29 cellular contexts compared by ENCODE assay signal in genomic region chrX:110791206-110791605, GRCh38. TPM values are rescaled to one million over a fixed set of nuclear protein-coding genes. Genes with fewer than 3 reads are reported as not detected.
"Had no signal": no experiment of that assay in that cellular context is flagged by ENCODE, and none has a peak within 500 bp of the region (broad histone marks: within the 10 kb centered on the region; RNA-seq: fewer than 3 reads in every experiment).

No MANE protein-coding gene starts in this region.

- H3K27me3 ChIP-seq: ovary, suprapubic skin, upper lobe of right lung had no signal

- H3K36me3 ChIP-seq: adrenal gland, gastrocnemius medialis, ovary, stomach, suprapubic skin, tibial artery, upper lobe of right lung had no signal

- H3K27ac Mint-ChIP-seq: activated naive CD8-positive, alpha-beta T cell; effector memory CD8-positive, alpha-beta T cell; progenitor cell of endocrine pancreas; stimulated activated naive B cell treated with anti-CD40 and anti-IgM and Interleukin-4, amounts not matched to agents 10 μg/mL and 1 μg/mL and 100 μg/mL, for 72 hours had no signal

- H3K36me3 Mint-ChIP-seq: activated naive CD8-positive, alpha-beta T cell; stimulated activated naive B cell treated with anti-CD40 and anti-IgM and Interleukin-4, amounts not matched to agents 10 μg/mL and 1 μg/mL and 100 μg/mL, for 72 hours had no signal

- DNase-seq: activated CD4-positive, alpha-beta T cell treated with anti-CD3 and anti-CD28 coated beads for 4 hours; activated CD4-positive, alpha-beta T cell treated with anti-CD3 and anti-CD28 coated beads, Interleukin-2, amount 50 U/mL, for 4 hours; activated CD8-positive, alpha-beta memory T cell treated with anti-CD3 and anti-CD28 coated beads for 24 hours; activated effector memory CD4-positive, alpha-beta T cell treated with Interleukin-2 at 50 U/mL for 16 hours; activated naive CD4-positive, alpha-beta T cell treated with Interleukin-2 at 50 U/mL for 16 hours; adrenal gland; aorta; caudate nucleus; cortex of kidney; effector memory CD8-positive, alpha-beta T cell; erythroblast; gastrocnemius medialis; hippocampal formation; left cardiac atrium; mammary epithelial cell; ovary; small intestine; stimulated activated CD4-positive, alpha-beta T cell treated with anti-CD3 and anti-CD28 coated beads, Interleukin-4, amount 100 ng/mL, for 4 hours; stimulated activated naive B cell treated with anti-CD40 and anti-IgM and Interleukin-4, amounts not matched to agents 10 μg/mL and 1 μg/mL and 100 μg/mL, for 72 hours; stomach; tibial artery; upper lobe of right lung had no signal

- H3K4me3 Mint-ChIP-seq: activated naive CD8-positive, alpha-beta T cell; effector memory CD8-positive, alpha-beta T cell; stimulated activated naive B cell treated with anti-CD40 and anti-IgM and Interleukin-4, amounts not matched to agents 10 μg/mL and 1 μg/mL and 100 μg/mL, for 72 hours had no signal

- H3K9me3 Mint-ChIP-seq: effector memory CD8-positive, alpha-beta T cell; stimulated activated naive B cell treated with anti-CD40 and anti-IgM and Interleukin-4, amounts not matched to agents 10 μg/mL and 1 μg/mL and 100 μg/mL, for 72 hours had no signal

- H3K4me1 ChIP-seq: adrenal gland, gastrocnemius medialis, tibial artery, upper lobe of right lung had no signal

- H3K9me3 ChIP-seq: adrenal gland, gastrocnemius medialis, ovary, stomach, suprapubic skin, tibial artery, upper lobe of right lung had no signal

- FAIRE-seq: keratinocyte, small intestine, TTC549 had no signal

- H3K27ac ChIP-seq: adrenal gland, gastrocnemius medialis, ovary, stomach, suprapubic skin, tibial artery, upper lobe of right lung, VCaP had no signal

- H3K4me3 ChIP-seq: adrenal gland, gastrocnemius medialis, ovary, stomach, suprapubic skin, tibial artery, upper lobe of right lung had no signal

- ATAC-seq: effector memory CD8-positive, alpha-beta T cell; gastrocnemius medialis; left cardiac atrium; sciatic nerve; stimulated activated naive B cell treated with anti-CD40 and anti-IgM and Interleukin-4, amounts not matched to agents 10 μg/mL and 1 μg/mL and 100 μg/mL, for 72 hours; upper lobe of right lung had no signal

RNA-seq across cellular contexts. Expression of gene CHRDL1, which starts 4.4 kb away (rescaled TPM):
- total RNA-seq: mammary epithelial cell had no signal
- polyA plus RNA-seq: keratinocyte had no signal
